1 cellular context compared by ENCODE assay signal in the genomic region with DNA sequence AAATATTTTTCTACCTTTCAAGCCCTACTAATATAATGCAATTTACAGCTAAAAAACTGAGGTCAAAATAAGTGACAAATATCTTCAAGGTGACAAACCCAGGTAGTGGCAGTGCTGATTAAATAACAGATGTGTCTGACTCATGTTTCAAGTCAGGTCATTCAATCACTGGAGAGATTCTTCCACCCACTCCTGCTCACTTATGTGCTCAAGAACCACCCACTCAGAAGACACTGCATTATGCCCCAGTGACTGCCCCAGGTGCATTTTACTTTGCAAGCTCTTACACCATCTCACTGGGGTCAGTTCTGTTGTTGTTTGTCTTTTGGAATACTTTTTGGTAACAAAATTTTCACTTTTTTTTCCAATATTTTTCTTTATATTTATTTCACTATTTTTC.
TF ChIP-seq lines count a peak whose summit lies in the region.

No MANE protein-coding gene starts in this region.

TF ChIP-seq in K562, 482 proteins besides CTCF, POLR2A, EP300 and RAD21:
- TF ChIP-seq ERF (CRISPR knock-in tag; IDR thresholded peaks at IDR 0.05): no peak
- TF ChIP-seq NFIX (CRISPR knock-in tag; IDR thresholded peaks at IDR 0.05; ENCODE audit: low read depth): no peak
- TF ChIP-seq PYGO2 (tag; IDR thresholded peaks at IDR 0.05): no peak
- TF ChIP-seq NFRKB (IDR thresholded peaks at IDR 0.05; ENCODE audit: low read depth): no peak
- no peak for TF ChIP-seq JUN (IDR thresholded peaks at IDR 0.05; ENCODE audit: borderline replicate concordance, low read depth, low read length)
- no peak for TF ChIP-seq JUN (CRISPR knock-in tag; IDR thresholded peaks at IDR 0.05; ENCODE audit: borderline replicate concordance)
- TF ChIP-seq FOXA1 (IDR thresholded peaks at IDR 0.05; ENCODE audit: borderline replicate concordance): no peak
- no peak for TF ChIP-seq MXI1 (IDR thresholded peaks at IDR 0.05; ENCODE audit: low read depth, low read length)
- TF ChIP-seq, protein P1, sequence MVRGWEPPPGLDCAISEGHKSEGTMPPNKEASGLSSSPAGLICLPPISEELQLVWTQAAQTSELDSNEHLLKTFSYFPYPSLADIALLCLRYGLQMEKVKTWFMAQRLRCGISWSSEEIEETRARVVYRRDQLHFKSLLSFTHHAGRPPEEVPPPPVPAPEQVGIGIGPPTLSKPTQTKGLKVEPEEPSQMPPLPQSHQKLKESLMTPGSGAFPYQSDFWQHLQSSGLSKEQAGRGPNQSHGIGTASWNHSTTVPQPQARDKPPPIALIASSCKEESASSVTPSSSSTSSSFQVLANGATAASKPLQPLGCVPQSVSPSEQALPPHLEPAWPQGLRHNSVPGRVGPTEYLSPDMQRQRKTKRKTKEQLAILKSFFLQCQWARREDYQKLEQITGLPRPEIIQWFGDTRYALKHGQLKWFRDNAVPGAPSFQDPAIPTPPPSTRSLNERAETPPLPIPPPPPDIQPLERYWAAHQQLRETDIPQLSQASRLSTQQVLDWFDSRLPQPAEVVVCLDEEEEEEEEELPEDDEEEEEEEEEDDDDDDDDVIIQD (CRISPR knock-in tag; IDR thresholded peaks at IDR 0.05): no peak
- TF ChIP-seq KHSRP (IDR thresholded peaks at IDR 0.05): no peak
- TF ChIP-seq JUNB (CRISPR knock-in tag; conservative IDR thresholded peaks at IDR 0.05): no peak
- no peak for TF ChIP-seq ZNF431 (CRISPR knock-in tag; IDR thresholded peaks at IDR 0.05)
- TF ChIP-seq ZBTB17 (CRISPR knock-in tag; IDR thresholded peaks at IDR 0.05): no peak
- TF ChIP-seq, protein P2, sequence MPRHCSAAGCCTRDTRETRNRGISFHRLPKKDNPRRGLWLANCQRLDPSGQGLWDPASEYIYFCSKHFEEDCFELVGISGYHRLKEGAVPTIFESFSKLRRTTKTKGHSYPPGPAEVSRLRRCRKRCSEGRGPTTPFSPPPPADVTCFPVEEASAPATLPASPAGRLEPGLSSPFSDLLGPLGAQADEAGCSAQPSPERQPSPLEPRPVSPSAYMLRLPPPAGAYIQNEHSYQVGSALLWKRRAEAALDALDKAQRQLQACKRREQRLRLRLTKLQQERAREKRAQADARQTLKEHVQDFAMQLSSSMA (CRISPR knock-in tag; IDR thresholded peaks at IDR 0.05): no peak
- TF ChIP-seq CBFA2T3 (IDR thresholded peaks at IDR 0.05): peak; percentile 34; the same call in 1 of the 2 replicates
- TF ChIP-seq MYNN (IDR thresholded peaks at IDR 0.05): no peak
- TF ChIP-seq MYNN (CRISPR knock-in tag; IDR thresholded peaks at IDR 0.05): no peak
- peak; percentile 74 for TF ChIP-seq EGR1 (conservative IDR thresholded peaks at IDR 0.05)
- no peak for TF ChIP-seq SAFB (IDR thresholded peaks at IDR 0.05; ENCODE audit: borderline replicate concordance, low read depth, low read length)
- 0 out of 2 replicates have a peak, but pooled peaks have one; percentile 25 for TF ChIP-seq TEAD4 (IDR thresholded peaks at IDR 0.05; ENCODE audit: low read length)
- TF ChIP-seq TEAD4 (CRISPR knock-in tag; IDR thresholded peaks at IDR 0.05; ENCODE audit: borderline replicate concordance): no peak
- no peak for TF ChIP-seq ILF3 (IDR thresholded peaks at IDR 0.05; ENCODE audit: borderline replicate concordance)
- TF ChIP-seq, protein P3, sequence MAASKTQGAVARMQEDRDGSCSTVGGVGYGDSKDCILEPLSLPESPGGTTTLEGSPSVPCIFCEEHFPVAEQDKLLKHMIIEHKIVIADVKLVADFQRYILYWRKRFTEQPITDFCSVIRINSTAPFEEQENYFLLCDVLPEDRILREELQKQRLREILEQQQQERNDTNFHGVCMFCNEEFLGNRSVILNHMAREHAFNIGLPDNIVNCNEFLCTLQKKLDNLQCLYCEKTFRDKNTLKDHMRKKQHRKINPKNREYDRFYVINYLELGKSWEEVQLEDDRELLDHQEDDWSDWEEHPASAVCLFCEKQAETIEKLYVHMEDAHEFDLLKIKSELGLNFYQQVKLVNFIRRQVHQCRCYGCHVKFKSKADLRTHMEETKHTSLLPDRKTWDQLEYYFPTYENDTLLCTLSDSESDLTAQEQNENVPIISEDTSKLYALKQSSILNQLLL (CRISPR knock-in tag; IDR thresholded peaks at IDR 0.05; ENCODE audit: borderline replicate concordance): no peak
- no peak for TF ChIP-seq ZNF184 (CRISPR knock-in tag; IDR thresholded peaks at IDR 0.05)
- TF ChIP-seq MEIS2 (IDR thresholded peaks at IDR 0.05; ENCODE audit: partially characterized antibody): no peak
- TF ChIP-seq MECOM (CRISPR knock-in tag; IDR thresholded peaks at IDR 0.05): no peak
- no peak for TF ChIP-seq SP2 (IDR thresholded peaks at IDR 0.05; ENCODE audit: extremely low read depth, low read depth, low read length, poor library complexity, severe bottlenecking)
- TF ChIP-seq DPF2 (IDR thresholded peaks at IDR 0.05): no peak
- no peak for TF ChIP-seq TRIM28 (IDR thresholded peaks at IDR 0.05)
- 0 out of 4 replicates have a peak, but pooled peaks of 1 of the 2 experiments have one; percentile 21 for TF ChIP-seq KDM1A (IDR thresholded peaks at IDR 0.05)
- no peak for TF ChIP-seq HNRNPL (IDR thresholded peaks at IDR 0.05; ENCODE audit: low read depth, low read length)
- 0 out of 2 replicates have a peak, but pooled peaks have one; percentile 18 for TF ChIP-seq CBFA2T2 (conservative IDR thresholded peaks at IDR 0.05)
- TF ChIP-seq, protein P4, sequence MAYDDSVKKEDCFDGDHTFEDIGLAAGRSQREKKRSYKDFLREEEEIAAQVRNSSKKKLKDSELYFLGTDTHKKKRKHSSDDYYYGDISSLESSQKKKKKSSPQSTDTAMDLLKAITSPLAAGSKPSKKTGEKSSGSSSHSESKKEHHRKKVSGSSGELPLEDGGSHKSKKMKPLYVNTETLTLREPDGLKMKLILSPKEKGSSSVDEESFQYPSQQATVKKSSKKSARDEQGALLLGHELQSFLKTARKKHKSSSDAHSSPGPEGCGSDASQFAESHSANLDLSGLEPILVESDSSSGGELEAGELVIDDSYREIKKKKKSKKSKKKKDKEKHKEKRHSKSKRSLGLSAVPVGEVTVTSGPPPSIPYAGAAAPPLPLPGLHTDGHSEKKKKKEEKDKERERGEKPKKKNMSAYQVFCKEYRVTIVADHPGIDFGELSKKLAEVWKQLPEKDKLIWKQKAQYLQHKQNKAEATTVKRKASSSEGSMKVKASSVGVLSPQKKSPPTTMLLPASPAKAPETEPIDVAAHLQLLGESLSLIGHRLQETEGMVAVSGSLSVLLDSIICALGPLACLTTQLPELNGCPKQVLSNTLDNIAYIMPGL (CRISPR knock-in tag; IDR thresholded peaks at IDR 0.05): no peak
